Comparison of ENCODE assay signal across 19 cellular contexts in the genomic region with DNA sequence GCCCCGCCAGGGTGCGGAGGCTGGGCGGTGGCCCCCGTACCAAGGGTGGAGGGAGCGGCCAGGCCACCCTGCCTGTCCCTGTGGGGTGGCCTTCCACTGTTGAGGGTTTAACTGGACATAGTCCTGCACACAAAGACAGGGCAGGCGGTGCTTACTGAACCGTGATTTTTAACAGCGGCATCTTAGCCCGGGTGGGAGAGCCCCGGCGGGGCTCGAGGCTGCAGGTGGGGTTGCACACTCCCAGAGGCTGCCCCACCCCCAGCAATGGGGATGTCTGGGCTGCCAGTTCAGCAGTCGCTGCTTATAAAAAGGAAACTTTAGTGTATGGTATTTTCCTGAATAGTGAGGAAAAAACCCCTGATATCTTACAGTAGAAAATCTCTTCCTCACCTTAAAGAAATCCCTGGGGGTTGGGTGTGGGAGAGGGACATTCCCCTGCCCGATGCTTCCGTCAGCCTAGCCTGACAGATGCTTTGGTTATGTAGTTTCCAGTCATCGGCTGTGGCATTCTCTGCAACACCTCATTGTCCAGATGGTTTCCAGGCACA.
DNase-seq lines count a peak whose midpoint lies in the region; ATAC-seq and TF ChIP-seq lines count a peak whose summit lies in the region.
"Had no signal": no experiment of that assay in that cellular context is flagged by ENCODE, and none has a peak within 500 bp of the region (broad histone marks: within the 10 kb centered on the region; RNA-seq: fewer than 3 reads in every experiment).

No MANE protein-coding gene starts in this region.

- no peaks in the 10 kb centered on the region for H3K27me3 Mint-ChIP-seq in activated CD4-positive, alpha-beta T cell treated with anti-CD3 and anti-CD28 coated beads, Interleukin-2, amount 10 ng/mL, durations not matched to agents 24 days and 14 days
- H3K27me3 Mint-ChIP-seq in GM23338 (ENCODE audit: insufficient read depth, low read depth, poor library complexity) (peaks cover 12% of the 10 kb centered on the region), IgD-negative memory B cell (peaks cover 8% of the 10 kb centered on the region)

- H3K4me1 ChIP-seq in GM23338 (ENCODE audit: insufficient read depth) (no peaks in the 10 kb centered on the region), foreskin keratinocyte (no peaks in the 10 kb centered on the region)

- H3K27ac ChIP-seq in GM23338 (ENCODE audit: low read depth) (no peak overlapping the region), foreskin keratinocyte (no peak overlapping the region)
- H3K27ac ChIP-seq: 22Rv1 had no signal

- no peak overlapping the region for H3K4me3 ChIP-seq in GM23338
- no peak overlapping the region for H3K4me3 ChIP-seq in MG63

- H4K20me1 ChIP-seq in GM23338 (replicated peaks; ENCODE audit: insufficient read depth): no peaks in the 10 kb centered on the region; the same call in 1 of the 2 replicates

- peaks cover 66% of the 10 kb centered on the region for H3K4me1 Mint-ChIP-seq in activated CD4-positive, alpha-beta T cell treated with anti-CD3 and anti-CD28 coated beads, Interleukin-2, amount 10 ng/mL, durations not matched to agents 24 days and 14 days
- H3K4me1 Mint-ChIP-seq in GM23338: no peaks in the 10 kb centered on the region
- peaks cover 29 to 47% (median 38%) of the 10 kb centered on the region in 3 donors for H3K4me1 Mint-ChIP-seq in IgD-negative memory B cell
- peaks cover 68% of the 10 kb centered on the region for H3K4me1 Mint-ChIP-seq in stimulated activated effector memory CD8-positive, alpha-beta T cell treated with anti-CD3 and anti-CD28 coated beads, Interleukin-12 subunit alpha, Interleukin-12 subunit beta, amount 100 ng/mL, for 72 hours

- no peak overlapping the region for H3K4me2 ChIP-seq in GM23338

- H3K79me2 ChIP-seq in GM23338 (replicated peaks; ENCODE audit: insufficient read depth): no peaks in the 10 kb centered on the region

- no peaks in the 10 kb centered on the region for H3F3A ChIP-seq in GM23338 (replicated peaks; ENCODE audit: low read depth)

- H3K36me3 Mint-ChIP-seq in activated CD4-positive, alpha-beta T cell treated with anti-CD3 and anti-CD28 coated beads, Interleukin-2, amount 10 ng/mL, durations not matched to agents 24 days and 14 days (ENCODE audit: low read depth): no peaks in the 10 kb centered on the region
- H3K36me3 Mint-ChIP-seq in GM23338 (ENCODE audit: low read depth): no peaks in the 10 kb centered on the region
- H3K36me3 Mint-ChIP-seq in IgD-negative memory B cell: no peaks in the 10 kb centered on the region
- no peaks in the 10 kb centered on the region for H3K36me3 Mint-ChIP-seq in stimulated activated effector memory CD8-positive, alpha-beta T cell treated with anti-CD3 and anti-CD28 coated beads, Interleukin-12 subunit alpha, Interleukin-12 subunit beta, amount 100 ng/mL, for 72 hours

- H3K9me3 Mint-ChIP-seq in activated CD4-positive, alpha-beta T cell treated with anti-CD3 and anti-CD28 coated beads, Interleukin-2, amount 10 ng/mL, durations not matched to agents 24 days and 14 days: no peaks in the 10 kb centered on the region
- H3K9me3 Mint-ChIP-seq in GM23338: 0 out of 3 replicates have a peak, but pooled peaks cover under 1% of the 10 kb centered on the region
- no peaks in the 10 kb centered on the region for H3K9me3 Mint-ChIP-seq in IgD-negative memory B cell
- no peaks in the 10 kb centered on the region for H3K9me3 Mint-ChIP-seq in stimulated activated effector memory CD8-positive, alpha-beta T cell treated with anti-CD3 and anti-CD28 coated beads, Interleukin-12 subunit alpha, Interleukin-12 subunit beta, amount 100 ng/mL, for 72 hours
- H3K9me3 Mint-ChIP-seq: CD8-positive, alpha-beta memory T cell; effector memory CD8-positive, alpha-beta T cell had no signal

- no peak for DNase-seq in activated CD4-positive, alpha-beta T cell treated with anti-CD3 and anti-CD28 coated beads, Interleukin-2, amount 10 ng/mL, durations not matched to agents 24 days and 14 days
- no peak for DNase-seq in activated CD4-positive, alpha-beta T cell treated with anti-CD3 and anti-CD28 coated beads, Interleukin-2, amount 50 U/mL, for 1 hour
- DNase-seq in GM23338 (ENCODE audit: low spot score): no peak
- no peak for DNase-seq in stimulated activated effector memory CD8-positive, alpha-beta T cell treated with anti-CD3 and anti-CD28 coated beads, Interleukin-12 subunit alpha, Interleukin-12 subunit beta, amount 100 ng/mL, for 72 hours (ENCODE audit: low spot score in 2 of 2)
- DNase-seq in foreskin keratinocyte: no peak
- no peak for DNase-seq in SIG-M5 (lab: John Stamatoyannopoulos, UW)
- DNase-seq in MG63: no peak
- DNase-seq: activated CD4-positive, alpha-beta T cell treated with anti-CD3 and anti-CD28 coated beads, Interleukin-2, amount 50 U/mL, for 48 hours; activated naive CD4-positive, alpha-beta T cell; CD8-positive, alpha-beta memory T cell; effector memory CD8-positive, alpha-beta T cell; HCEC 1CT; mesenchymal stem cell; NCI-H146; NCI-H526; nucleus accumbens; small intestine had no signal

- H3K36me3 ChIP-seq in GM23338 (ENCODE audit: insufficient read depth) (no peaks in the 10 kb centered on the region), MG63 (no peaks in the 10 kb centered on the region)

- H3K27ac Mint-ChIP-seq in activated CD4-positive, alpha-beta T cell treated with anti-CD3 and anti-CD28 coated beads, Interleukin-2, amount 10 ng/mL, durations not matched to agents 24 days and 14 days: peak overlapping the region; percentile 62
- H3K27ac Mint-ChIP-seq in GM23338: no peak overlapping the region; the same call in 1 of the 2 replicates
- peak overlapping the region in 1 of 3 donors; percentile 84 for H3K27ac Mint-ChIP-seq in IgD-negative memory B cell
- H3K27ac Mint-ChIP-seq in stimulated activated effector memory CD8-positive, alpha-beta T cell treated with anti-CD3 and anti-CD28 coated beads, Interleukin-12 subunit alpha, Interleukin-12 subunit beta, amount 100 ng/mL, for 72 hours: peak overlapping the region; percentile 46
- H3K27ac Mint-ChIP-seq: effector memory CD8-positive, alpha-beta T cell had no signal

- H3K4me3 Mint-ChIP-seq in activated CD4-positive, alpha-beta T cell treated with anti-CD3 and anti-CD28 coated beads, Interleukin-2, amount 10 ng/mL, durations not matched to agents 24 days and 14 days: no peak overlapping the region
- H3K4me3 Mint-ChIP-seq in GM23338: no peak overlapping the region
- H3K4me3 Mint-ChIP-seq in IgD-negative memory B cell: peak overlapping the region; percentile 65 to 87 (median 70)
- no peak overlapping the region for H3K4me3 Mint-ChIP-seq in stimulated activated effector memory CD8-positive, alpha-beta T cell treated with anti-CD3 and anti-CD28 coated beads, Interleukin-12 subunit alpha, Interleukin-12 subunit beta, amount 100 ng/mL, for 72 hours
- H3K4me3 Mint-ChIP-seq: CD8-positive, alpha-beta memory T cell; effector memory CD8-positive, alpha-beta T cell had no signal

- intact Hi-C loops in activated CD4-positive, alpha-beta T cell treated with anti-CD3 and anti-CD28 coated beads, Interleukin-2, amount 10 ng/mL, durations not matched to agents 24 days and 14 days (cut with micrococcal nuclease): no loop called here

- peak overlapping the region; percentile 16; the same call in 1 of the 2 replicates for H2AFZ ChIP-seq in GM23338

- no peaks in the 10 kb centered on the region for H3K9me3 ChIP-seq in MG63

- H3K9me2 ChIP-seq in GM23338 (ENCODE audit: insufficient read depth): no peaks in the 10 kb centered on the region

- no peak for TF ChIP-seq CTCF in GM23338 (conservative IDR thresholded peaks at IDR 0.05; ENCODE audit: low read depth in 2 of 2)
- no peak for TF ChIP-seq CTCF in foreskin keratinocyte (conservative IDR thresholded peaks at IDR 0.05)

- no peak for ATAC-seq in GM23338
- no peak for ATAC-seq in stimulated activated effector memory CD8-positive, alpha-beta T cell treated with anti-CD3 and anti-CD28 coated beads, Interleukin-12 subunit alpha, Interleukin-12 subunit beta, amount 100 ng/mL, for 72 hours
- ATAC-seq in foreskin keratinocyte: no peak
- ATAC-seq: effector memory CD8-positive, alpha-beta T cell had no signal

- H3K27me3 ChIP-seq in GM23338 (ENCODE audit: insufficient read depth) (no peaks in the 10 kb centered on the region), foreskin keratinocyte (peaks cover 32% of the 10 kb centered on the region), MG63 (no peaks in the 10 kb centered on the region)

TF ChIP-seq in GM23338, 12 proteins besides CTCF, POLR2A, EP300 and RAD21 (continues in another document):
- TF ChIP-seq, protein P1, sequence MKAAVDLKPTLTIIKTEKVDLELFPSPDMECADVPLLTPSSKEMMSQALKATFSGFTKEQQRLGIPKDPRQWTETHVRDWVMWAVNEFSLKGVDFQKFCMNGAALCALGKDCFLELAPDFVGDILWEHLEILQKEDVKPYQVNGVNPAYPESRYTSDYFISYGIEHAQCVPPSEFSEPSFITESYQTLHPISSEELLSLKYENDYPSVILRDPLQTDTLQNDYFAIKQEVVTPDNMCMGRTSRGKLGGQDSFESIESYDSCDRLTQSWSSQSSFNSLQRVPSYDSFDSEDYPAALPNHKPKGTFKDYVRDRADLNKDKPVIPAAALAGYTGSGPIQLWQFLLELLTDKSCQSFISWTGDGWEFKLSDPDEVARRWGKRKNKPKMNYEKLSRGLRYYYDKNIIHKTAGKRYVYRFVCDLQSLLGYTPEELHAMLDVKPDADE (IDR thresholded peaks at IDR 0.05): no peak

Comparison
In these comparisons a context has a peak if more than half of its experiments do, and no peak if none do; other contexts are left out.
1. H3K4me3 Mint-ChIP-seq: peak in IgD-negative memory B cell (4 of 4); none in activated CD4-positive, alpha-beta T cell treated with anti-CD3 and anti-CD28 coated beads, Interleukin-2, amount 10 ng/mL, durations not matched to agents 24 days and 14 days (single experiment), GM23338 (single experiment) and stimulated activated effector memory CD8-positive, alpha-beta T cell treated with anti-CD3 and anti-CD28 coated beads, Interleukin-12 subunit alpha, Interleukin-12 subunit beta, amount 100 ng/mL, for 72 hours (single experiment).